In the genomic region with DNA sequence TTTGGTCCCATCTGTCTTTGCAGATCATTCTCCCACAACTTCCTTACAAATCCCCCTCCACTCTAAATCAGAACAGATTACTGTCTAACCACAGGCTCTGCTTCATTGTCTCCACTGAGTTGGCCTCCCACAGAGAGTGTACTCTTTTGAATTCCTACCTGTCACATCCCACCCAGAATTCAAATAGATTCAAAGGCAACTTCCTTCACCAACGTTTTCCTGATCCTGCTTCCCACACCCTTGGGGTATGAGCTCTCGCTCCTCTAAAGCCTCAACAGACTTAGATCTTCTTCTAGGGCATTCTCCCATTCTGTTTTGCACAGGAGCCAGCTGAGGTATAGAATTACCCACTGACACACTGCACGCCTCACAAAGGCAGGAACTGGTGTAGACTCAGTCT, we compare ENCODE assay signal across 19 cellular contexts.
DNase-seq lines count a peak whose midpoint lies in the region; ATAC-seq lines count a peak whose summit lies in the region.
"Had no signal": no experiment of that assay in that cellular context is flagged by ENCODE, and none has a peak within 500 bp of the region (broad histone marks: within the 10 kb centered on the region; RNA-seq: fewer than 3 reads in every experiment).

No MANE protein-coding gene starts in this region.

- no peak overlapping the region for H2BK120ac ChIP-seq in mesendoderm (ENCODE audit: low read depth, low read length)

- H3K27me3 ChIP-seq in mesendoderm (ENCODE audit: insufficient read depth, low read length, poor library complexity), result no peaks in the 10 kb centered on the region

- no peaks in the 10 kb centered on the region for H3K36me3 ChIP-seq in mesendoderm (ENCODE audit: control insufficient read depth, insufficient read depth, low read length)

- DNase-seq in NCI-H524 (lab: John Stamatoyannopoulos, UW) (peak; percentile 47 to 87), mesendoderm (no peak), substantia nigra (lab: John Stamatoyannopoulos, UW) (no peak)
- no peak for DNase-seq in activated naive CD4-positive, alpha-beta T cell treated with anti-CD3 and anti-CD28 coated beads, Interleukin-2, amount 50 U/mL, for 72 hours (ENCODE audit: low spot score in 2 of 2)
- DNase-seq in stimulated activated CD4-positive, alpha-beta T cell treated with anti-CD3 and anti-CD28 coated beads, Interleukin-4, amount 100 ng/mL, for 24 hours, result no peak
- DNase-seq: ACHN; C1 segment of cervical spinal cord; CD8-positive, alpha-beta memory T cell; DMS79; HFFc6; Karpas-422; NCI-H1436; NCI-H1930; NCI-H510A had no signal

- H3K4me3 ChIP-seq in mesendoderm (ENCODE audit: low read length), result no peak overlapping the region
- H3K4me3 ChIP-seq: PC-9 had no signal

- H3K36me3 Mint-ChIP-seq in activated naive CD4-positive, alpha-beta T cell treated with anti-CD3 and anti-CD28 coated beads, Interleukin-2, amount 50 U/mL, for 72 hours, result no peaks in the 10 kb centered on the region
- H3K36me3 Mint-ChIP-seq: CD8-positive, alpha-beta memory T cell had no signal

- peak overlapping the region; percentile 56 for H3K18ac ChIP-seq in mesendoderm (ENCODE audit: low read length)

- no peak overlapping the region for H4K5ac ChIP-seq in mesendoderm (ENCODE audit: low read length)

- H3K9ac ChIP-seq in mesendoderm (ENCODE audit: low read length), result no peak overlapping the region

- H2AK5ac ChIP-seq in mesendoderm (ENCODE audit: low read length), result no peak overlapping the region

- ATAC-seq in HG03354 (IDR thresholded peaks at IDR 0.05; ENCODE audit: poor library complexity, severe bottlenecking, unreplicated experiment), result no peak
- no peak for ATAC-seq in activated naive CD4-positive, alpha-beta T cell treated with anti-CD3 and anti-CD28 coated beads, Interleukin-2, amount 50 U/mL, for 72 hours

- H2BK5ac ChIP-seq in mesendoderm (ENCODE audit: low read length), result no peak overlapping the region

- H2BK15ac ChIP-seq in mesendoderm (replicated peaks; ENCODE audit: low read depth), result no peak overlapping the region

- H3K4ac ChIP-seq in mesendoderm (ENCODE audit: low read depth, low read length), result no peak overlapping the region

- no peak overlapping the region for H3K4me2 ChIP-seq in mesendoderm (ENCODE audit: low read length)
- H3K4me2 ChIP-seq: PC-9 had no signal

- H3K27ac ChIP-seq in cingulate gyrus (ENCODE audit: low read depth, low read length), result peak overlapping the region; percentile 4
- no peak overlapping the region for H3K27ac ChIP-seq in mesendoderm (ENCODE audit: low read depth, low read length)
- peak overlapping the region; percentile 54 for H3K27ac ChIP-seq in substantia nigra (ENCODE audit: low read depth, low read length, poor library complexity, severe bottlenecking)
- H3K27ac ChIP-seq: PC-9, RWPE1 had no signal

- no CpG with 5 or more reads among the region's 3 CpGs for WGBS in mesendoderm (ENCODE audit: extremely low coverage, insufficient coverage, low lambda C conversion rate)

- H3K56ac ChIP-seq in mesendoderm (ENCODE audit: low read length), result no peak overlapping the region

- peaks cover 16% of the 10 kb centered on the region for H3K4me1 ChIP-seq in mesendoderm (ENCODE audit: control insufficient read depth, low read depth, low read length)

- no peak overlapping the region for H3K27ac Mint-ChIP-seq in activated naive CD4-positive, alpha-beta T cell treated with anti-CD3 and anti-CD28 coated beads, Interleukin-2, amount 50 U/mL, for 72 hours
- H3K27ac Mint-ChIP-seq: CD8-positive, alpha-beta memory T cell; HFFc6 had no signal

- H4K8ac ChIP-seq in mesendoderm (ENCODE audit: low read depth, low read length), result no peak overlapping the region

- H3K79me2 ChIP-seq in mesendoderm (ENCODE audit: control insufficient read depth, insufficient read depth, low read length), result no peaks in the 10 kb centered on the region

- no peak overlapping the region for H3K23ac ChIP-seq in mesendoderm (ENCODE audit: low read length)

- no peaks in the 10 kb centered on the region for H3K79me1 ChIP-seq in mesendoderm (ENCODE audit: low read length)

- H3K9me3 Mint-ChIP-seq in activated naive CD4-positive, alpha-beta T cell treated with anti-CD3 and anti-CD28 coated beads, Interleukin-2, amount 50 U/mL, for 72 hours, result no peaks in the 10 kb centered on the region
- H3K9me3 Mint-ChIP-seq: CD8-positive, alpha-beta memory T cell; HFFc6; IgD-negative memory B cell had no signal

Comparison
In these comparisons a context has a peak if more than half of its experiments do, and no peak if none do; other contexts are left out.
1. DNase-seq: peak in NCI-H524 (2 of 2); none in mesendoderm (single experiment), substantia nigra (0 of 49), activated naive CD4-positive, alpha-beta T cell treated with anti-CD3 and anti-CD28 coated beads, Interleukin-2, amount 50 U/mL, for 72 hours (0 of 2) and stimulated activated CD4-positive, alpha-beta T cell treated with anti-CD3 and anti-CD28 coated beads, Interleukin-4, amount 100 ng/mL, for 24 hours (single experiment).